27 cellular contexts compared by ENCODE assay signal in genomic region chr13:30031488-30031887, GRCh38.
"Had no signal": no experiment of that assay in that cellular context is flagged by ENCODE, and none has a peak within 500 bp of the region (broad histone marks: within the 10 kb centered on the region; RNA-seq: fewer than 3 reads in every experiment).

No MANE protein-coding gene starts in this region.

- H3K27me3 ChIP-seq: colonic mucosa, dorsolateral prefrontal cortex, esophagus muscularis mucosa, gastrocnemius medialis, gastroesophageal sphincter, heart left ventricle, heart right ventricle had no signal

- H3K4me3 ChIP-seq: colonic mucosa, coronary artery, dorsolateral prefrontal cortex, esophagus muscularis mucosa, esophagus squamous epithelium, gastrocnemius medialis, gastroesophageal sphincter, heart left ventricle, heart right ventricle had no signal

- H3K9me3 ChIP-seq: colonic mucosa, esophagus muscularis mucosa, esophagus squamous epithelium, gastrocnemius medialis, gastroesophageal sphincter, heart left ventricle, heart right ventricle had no signal

- H3K36me3 ChIP-seq: colonic mucosa, esophagus muscularis mucosa, esophagus squamous epithelium, gastrocnemius medialis, gastroesophageal sphincter, heart left ventricle, heart right ventricle had no signal

- H3K4me1 ChIP-seq: colonic mucosa, gastrocnemius medialis had no signal

- DNase-seq: colonic mucosa; cortex of kidney; dermis blood vessel endothelial cell; dorsolateral prefrontal cortex; effector CD4-positive, alpha-beta T cell; effector CD8-positive, alpha-beta T cell; effector memory CD4-positive, alpha-beta T cell; effector memory CD8-positive, alpha-beta T cell; esophagus squamous epithelium; foreskin fibroblast; foreskin keratinocyte; foreskin melanocyte; gastrocnemius medialis; glutamatergic neuron; head of caudate nucleus; heart left ventricle; heart right ventricle had no signal

- H3K4me3 Mint-ChIP-seq: dendritic cell treated with granulocyte-macrophage colony-stimulating factor and Interleukin-4, amounts not matched to agents 40 ng/mL and 50 ng/mL, for 4 days; effector memory CD8-positive, alpha-beta T cell had no signal

- ATAC-seq: effector memory CD8-positive, alpha-beta T cell; esophagus mucosa; foreskin keratinocyte; gastrocnemius medialis; gastroesophageal sphincter; heart left ventricle had no signal

- H3K27ac Mint-ChIP-seq: dendritic cell treated with granulocyte-macrophage colony-stimulating factor and Interleukin-4, amounts not matched to agents 40 ng/mL and 50 ng/mL, for 4 days; effector memory CD8-positive, alpha-beta T cell had no signal

- H3K27ac ChIP-seq: colonic mucosa, coronary artery, dorsolateral prefrontal cortex, epithelial cell of prostate, esophagus muscularis mucosa, esophagus squamous epithelium, foreskin keratinocyte, gastrocnemius medialis, gastroesophageal sphincter, heart left ventricle, heart right ventricle had no signal

- FAIRE-seq: colon, endometrium, endothelial cell of umbilical vein, frontal cortex had no signal

- H3K9me3 Mint-ChIP-seq: dendritic cell treated with granulocyte-macrophage colony-stimulating factor and Interleukin-4, amounts not matched to agents 40 ng/mL and 50 ng/mL, for 4 days; effector memory CD8-positive, alpha-beta T cell had no signal
